ENCODE assay signal across 8 cellular contexts in genomic region chr13:104450006-104450405, GRCh38.
"Had no signal": no experiment of that assay in that cellular context is flagged by ENCODE, and none has a peak within 500 bp of the region (broad histone marks: within the 10 kb centered on the region; RNA-seq: fewer than 3 reads in every experiment).

No MANE protein-coding gene starts in this region.

- DNase-seq: GM23248, GOT3, H7, HFFc6, KBM-7 had no signal

- H3K9me3 ChIP-seq: HAP-1 had no signal

- H3K27ac Mint-ChIP-seq: HFFc6, IgD-negative memory B cell had no signal

- H3K36me3 Mint-ChIP-seq: IgD-negative memory B cell had no signal

- H3K4me1 ChIP-seq: HAP-1 had no signal

- H2AFZ ChIP-seq: GM23248 had no signal

- H3K27ac ChIP-seq: GM23248, HL-60 had no signal

- H3K4me3 Mint-ChIP-seq: HFFc6, IgD-negative memory B cell had no signal

- H3K27me3 Mint-ChIP-seq: IgD-negative memory B cell had no signal

- H3K4me3 ChIP-seq: GM23248, HAP-1 had no signal

- H3K36me3 ChIP-seq: HAP-1 had no signal

- H3K9ac ChIP-seq: GM23248 had no signal
